Comparison of ENCODE assay signal across 9 cellular contexts in the genomic region with DNA sequence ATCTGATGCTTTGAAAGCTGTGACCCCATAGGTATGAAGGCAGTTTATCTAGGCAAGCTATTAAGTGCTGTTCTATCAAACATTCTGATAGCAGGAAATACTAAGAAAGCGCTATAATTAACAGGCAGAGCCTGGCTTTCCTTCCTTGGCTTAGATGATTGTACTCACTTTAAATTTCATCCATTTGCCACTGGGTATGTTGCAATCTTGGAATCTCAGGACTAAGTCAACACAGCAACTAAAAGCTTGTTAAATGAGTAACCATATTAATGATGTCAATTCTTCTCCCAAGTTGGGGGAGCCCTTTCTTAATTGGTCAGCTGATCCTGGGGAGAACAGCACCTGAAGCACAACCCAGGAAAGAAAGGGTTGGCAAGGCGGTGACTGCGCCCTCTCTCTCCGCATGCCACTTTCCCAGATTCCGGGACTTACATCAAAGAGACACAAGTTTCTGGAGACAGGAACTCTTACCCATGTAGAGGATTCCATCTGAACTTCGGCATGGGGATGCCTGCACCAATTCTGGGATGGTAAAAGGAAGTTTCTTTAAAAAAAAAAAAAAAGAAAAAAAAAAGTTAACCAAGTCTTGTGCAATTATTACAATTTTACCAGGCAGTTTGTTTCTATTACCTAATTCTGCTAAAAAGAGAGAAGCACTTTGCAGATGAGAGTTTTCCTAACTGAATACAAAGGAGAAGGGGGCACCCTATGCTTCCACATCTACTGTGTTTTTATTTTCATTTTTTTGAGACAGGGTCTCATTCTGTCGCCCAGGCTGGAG. TPM values are rescaled to one million over a fixed set of nuclear protein-coding genes. Genes with fewer than 3 reads are reported as not detected.
DNase-seq lines count a peak whose midpoint lies in the region; ATAC-seq and TF ChIP-seq lines count a peak whose summit lies in the region.
"Had no signal": no experiment of that assay in that cellular context is flagged by ENCODE, and none has a peak within 500 bp of the region (broad histone marks: within the 10 kb centered on the region; RNA-seq: fewer than 3 reads in every experiment).

No MANE protein-coding gene starts in this region.

- DNase-seq in GM03348 (ENCODE audit: low spot score): peak; percentile 61
- DNase-seq in HK-2 (ENCODE audit: unreplicated experiment): peak; percentile 24
- DNase-seq in chondrocyte (ENCODE audit: low spot score): no peak
- DNase-seq in osteoblast (ENCODE audit: insufficient read length, low spot score, missing footprints): peak; percentile 23
- no peak for DNase-seq in activated CD4-positive, alpha-beta T cell treated with anti-CD3 and anti-CD28 coated beads for 48 hours
- no peak for DNase-seq in gastrocnemius medialis
- DNase-seq in activated CD4-positive, alpha-beta T cell treated with anti-CD3 and anti-CD28 coated beads, Interleukin-2, amount 50 U/mL, for 1 hour: no peak
- no peak for DNase-seq in lower leg skin (ENCODE audit: low spot score in 2 of 2)
- DNase-seq: islet precursor cell had no signal

- in situ Hi-C loops in gastrocnemius medialis (cut with MboI; ENCODE audit: low sequenced_read_pairs in 4 of 4): loop anchor here in 1 of 4 donors (25.0 kb wide), 1 partner anchor 212 kb away; no protein-coding TSS in a partner anchor

- no peaks in the 10 kb centered on the region for H3K27me3 Mint-ChIP-seq in chondrocyte (ENCODE audit: low read depth)

- intact Hi-C loops in gastrocnemius medialis (cut with DNase I; ENCODE audit: low total_unique reads) (no loop called here), lower leg skin (cut with DNase I; ENCODE audit: low total_unique reads) (no loop called here)

- H3K4me1 ChIP-seq in osteoblast (ENCODE audit: insufficient read depth, low read length): peaks cover 18% of the 10 kb centered on the region
- H3K4me1 ChIP-seq in gastrocnemius medialis: peaks cover 0 to 3% of the 10 kb centered on the region in 2 donors

- H3K9me3 ChIP-seq in osteoblast (ENCODE audit: low read depth, low read length): peaks cover 2% of the 10 kb centered on the region
- peaks cover 0 to 3% (median 0%) of the 10 kb centered on the region in 3 donors for H3K9me3 ChIP-seq in gastrocnemius medialis

- TF ChIP-seq POLR2A in gastrocnemius medialis (IDR thresholded peaks at IDR 0.05) (no peak), lower leg skin (IDR thresholded peaks at IDR 0.05) (no peak)

- no peak for TF ChIP-seq CTCF in chondrocyte (IDR thresholded peaks at IDR 0.05)
- no peak for TF ChIP-seq CTCF in osteoblast (IDR thresholded peaks at IDR 0.05; ENCODE audit: extremely low read depth, low read depth, low read length)
- TF ChIP-seq CTCF in gastrocnemius medialis (IDR thresholded peaks at IDR 0.05 in 4 of 5, conservative IDR thresholded peaks at IDR 0.05 in 1 of 5): no peak
- no peak for TF ChIP-seq CTCF in lower leg skin (IDR thresholded peaks at IDR 0.05)

- H3K27ac Mint-ChIP-seq in chondrocyte (ENCODE audit: unreplicated experiment): peak overlapping the region; percentile 96

- no peak for ATAC-seq in gastrocnemius medialis

- H3K27me3 ChIP-seq in osteoblast (ENCODE audit: insufficient read depth, low read length) (no peaks in the 10 kb centered on the region), gastrocnemius medialis (no peaks in the 10 kb centered on the region)

- no peak overlapping the region for H3K4me2 ChIP-seq in osteoblast (ENCODE audit: insufficient read depth, low read length)

- H2AFZ ChIP-seq in osteoblast (ENCODE audit: low read length): no peak overlapping the region

- peak overlapping the region; percentile 48 for H3K27ac ChIP-seq in osteoblast (ENCODE audit: low read depth, low read length)
- H3K27ac ChIP-seq in gastrocnemius medialis: no peak overlapping the region

- peaks cover 4% of the 10 kb centered on the region for H3K9me3 Mint-ChIP-seq in chondrocyte (ENCODE audit: low read depth)

- no peak overlapping the region for H3K4me3 ChIP-seq in osteoblast (ENCODE audit: insufficient read depth, low read length)
- no peak overlapping the region for H3K4me3 ChIP-seq in gastrocnemius medialis
- no peak overlapping the region for H3K4me3 ChIP-seq in lower leg skin (ENCODE audit: low read depth, poor library complexity, severe bottlenecking)

- H4K20me1 ChIP-seq in osteoblast (ENCODE audit: insufficient read depth, low read length): no peaks in the 10 kb centered on the region

- no peaks in the 10 kb centered on the region for H3K79me2 ChIP-seq in osteoblast (ENCODE audit: insufficient read depth, low read length)

- H3K36me3 Mint-ChIP-seq in chondrocyte (ENCODE audit: low read depth): peaks cover 34% of the 10 kb centered on the region

- no peak overlapping the region for H3K4me3 Mint-ChIP-seq in chondrocyte (ENCODE audit: unreplicated experiment)

- peaks cover 30% of the 10 kb centered on the region for H3K4me1 Mint-ChIP-seq in chondrocyte (ENCODE audit: low read depth)

- 84 to 86% methylated on average over 7 of the region's 7 CpGs for WGBS in lower leg skin, 2 donors

- H3K36me3 ChIP-seq in osteoblast (ENCODE audit: insufficient read depth, low read length): peaks cover 17% of the 10 kb centered on the region
- H3K36me3 ChIP-seq in gastrocnemius medialis: peaks cover 0 to 42% of the 10 kb centered on the region in 2 donors

RNA-seq across cellular contexts. Expression of a gene that starts 54.5 kb away (rescaled TPM):
- total RNA-seq in chondrocyte (not detected in 3 replicates), osteoblast (6.5 and 8.5 TPM in 2 replicates), gastrocnemius medialis (10 to 100 TPM; 39.7 to 82.4 (median 56.3) TPM), lower leg skin (10 to 100 TPM; 11.5 to 26.8 (median 19.9) TPM)

RNA-seq across cellular contexts. Expression of a gene that starts 55.0 kb away (rescaled TPM):
- total RNA-seq in chondrocyte (12.1 to 18.2 TPM (median 14.9 TPM) in 3 replicates), osteoblast (12.1 and 12.7 TPM in 2 replicates), gastrocnemius medialis (10 to 100 TPM in 3 of 4 donors, 1 to 10 TPM in 1; 9.7 to 27.5 (median 13.8) TPM), lower leg skin (10 to 100 TPM; 18.2 to 44.0 (median 22.8) TPM)

Comparison
In these comparisons a context has a peak if more than half of its experiments do, and no peak if none do; other contexts are left out.
1. DNase-seq: peak in GM03348 (single experiment), HK-2 (single experiment) and osteoblast (single experiment); none in chondrocyte (single experiment), activated CD4-positive, alpha-beta T cell treated with anti-CD3 and anti-CD28 coated beads for 48 hours (single experiment), gastrocnemius medialis (0 of 2), activated CD4-positive, alpha-beta T cell treated with anti-CD3 and anti-CD28 coated beads, Interleukin-2, amount 50 U/mL, for 1 hour (single experiment) and lower leg skin (0 of 2).